Comparison of ENCODE assay signal across 9 cellular contexts in genomic region chr17:49434821-49435581, GRCh38. TPM values are rescaled to one million over a fixed set of nuclear protein-coding genes. Genes with fewer than 3 reads are reported as not detected.
DNase-seq lines count a peak whose midpoint lies in the region; ATAC-seq and TF ChIP-seq lines count a peak whose summit lies in the region.
"Had no signal": no experiment of that assay in that cellular context is flagged by ENCODE, and none has a peak within 500 bp of the region (broad histone marks: within the 10 kb centered on the region; RNA-seq: fewer than 3 reads in every experiment).

No MANE protein-coding gene starts in this region.

- no peak for DNase-seq in AG04450 (ENCODE audit: low read depth, low spot score)
- DNase-seq in NOMO-1 treated with DMSO at 0.1 percent for 48 hours (lab: John Stamatoyannopoulos, UW; ENCODE audit: unreplicated experiment): peak; percentile 5
- peak; percentile 12 for DNase-seq in activated T-helper 1 cell treated with anti-CD3 and anti-CD28 coated beads, Interleukin-12 subunit alpha, Interleukin-12 subunit beta, Interleukin-2, Interleukin-4 antibody, amounts not matched to agents 30 ng/mL and 10 ng/mL and 1 ng/mL, durations not matched to agents 14 hours and 24 hours and 36 hours (ENCODE audit: low spot score)
- DNase-seq in retina: peak; percentile 67

- POLR2A ChIA-PET in AG04450 (lab: Yijun Ruan, JAX): no interaction called here

- ATAC-seq in gastroesophageal sphincter: peak; percentile 43
- no peak for ATAC-seq in HG02642 (IDR thresholded peaks at IDR 0.05; ENCODE audit: poor library complexity, unreplicated experiment)
- ATAC-seq in GM19395 (IDR thresholded peaks at IDR 0.05; ENCODE audit: unreplicated experiment): no peak

- H3K27ac ChIP-seq in AG04450 (ENCODE audit: low read depth, low read length): no peak overlapping the region
- H3K27ac ChIP-seq in gastroesophageal sphincter: no peak overlapping the region

- H3K27me3 ChIP-seq in AG04450 (ENCODE audit: control insufficient read depth, insufficient read depth, low read length) (peaks cover 41% of the 10 kb centered on the region), gastroesophageal sphincter (peaks cover 25% of the 10 kb centered on the region)

- TF ChIP-seq POLR2A in gastroesophageal sphincter (IDR thresholded peaks at IDR 0.05): no peak

- no peaks in the 10 kb centered on the region for H3K36me3 ChIP-seq in gastroesophageal sphincter

- intact Hi-C loops in activated T-helper 1 cell treated with anti-CD3 and anti-CD28 coated beads, Interleukin-12 subunit alpha, Interleukin-12 subunit beta, Interleukin-2, Interleukin-4 antibody, amounts not matched to agents 30 ng/mL and 10 ng/mL and 1 ng/mL, durations not matched to agents 14 hours and 24 hours and 36 hours (cut with micrococcal nuclease): loop anchor here (1.0 kb wide), 1 partner anchor 121 kb away; no protein-coding TSS in a partner anchor

- CTCF ChIA-PET in AG04450 (lab: Charles Lee): interaction anchor here (0.7 to 6.8 kb wide), 7 partner anchors 9 to 268 kb away, joined by 3 to 119 read pairs (median 5); no protein-coding TSS in a partner anchor

- H3K4me1 ChIP-seq in gastroesophageal sphincter: no peaks in the 10 kb centered on the region

- H3K27ac Mint-ChIP-seq in activated T-helper 1 cell treated with anti-CD3 and anti-CD28 coated beads, Interleukin-12 subunit alpha, Interleukin-12 subunit beta, Interleukin-2, Interleukin-4 antibody, amounts not matched to agents 30 ng/mL and 10 ng/mL and 1 ng/mL, durations not matched to agents 14 hours and 24 hours and 36 hours: no peak overlapping the region
- H3K27ac Mint-ChIP-seq: natural killer cell treated with Interleukin-12 subunit alpha and Interleukin-12 subunit beta and Interleukin-15 and Interleukin-18, amount 100 ng/mL, for 72 hours had no signal

- no peaks in the 10 kb centered on the region for H3K36me3 Mint-ChIP-seq in activated T-helper 1 cell treated with anti-CD3 and anti-CD28 coated beads, Interleukin-12 subunit alpha, Interleukin-12 subunit beta, Interleukin-2, Interleukin-4 antibody, amounts not matched to agents 30 ng/mL and 10 ng/mL and 1 ng/mL, durations not matched to agents 14 hours and 24 hours and 36 hours (ENCODE audit: low read depth)
- H3K36me3 Mint-ChIP-seq: natural killer cell treated with Interleukin-12 subunit alpha and Interleukin-12 subunit beta and Interleukin-15 and Interleukin-18, amount 100 ng/mL, for 72 hours had no signal

- H3K4me1 Mint-ChIP-seq in activated T-helper 1 cell treated with anti-CD3 and anti-CD28 coated beads, Interleukin-12 subunit alpha, Interleukin-12 subunit beta, Interleukin-2, Interleukin-4 antibody, amounts not matched to agents 30 ng/mL and 10 ng/mL and 1 ng/mL, durations not matched to agents 14 hours and 24 hours and 36 hours (ENCODE audit: low read depth): no peaks in the 10 kb centered on the region

- H3K4me3 Mint-ChIP-seq in activated T-helper 1 cell treated with anti-CD3 and anti-CD28 coated beads, Interleukin-12 subunit alpha, Interleukin-12 subunit beta, Interleukin-2, Interleukin-4 antibody, amounts not matched to agents 30 ng/mL and 10 ng/mL and 1 ng/mL, durations not matched to agents 14 hours and 24 hours and 36 hours: no peak overlapping the region
- H3K4me3 Mint-ChIP-seq: natural killer cell treated with Interleukin-12 subunit alpha and Interleukin-12 subunit beta and Interleukin-15 and Interleukin-18, amount 100 ng/mL, for 72 hours had no signal

- H3K4me3 ChIP-seq in AG04450 (ENCODE audit: low read depth, low read length) (no peak overlapping the region), gastroesophageal sphincter (no peak overlapping the region)

- no peak for TF ChIP-seq EP300 in gastroesophageal sphincter (IDR thresholded peaks at IDR 0.05)

- H3K9me3 Mint-ChIP-seq in activated T-helper 1 cell treated with anti-CD3 and anti-CD28 coated beads, Interleukin-12 subunit alpha, Interleukin-12 subunit beta, Interleukin-2, Interleukin-4 antibody, amounts not matched to agents 30 ng/mL and 10 ng/mL and 1 ng/mL, durations not matched to agents 14 hours and 24 hours and 36 hours: no peaks in the 10 kb centered on the region
- H3K9me3 Mint-ChIP-seq: natural killer cell treated with Interleukin-12 subunit alpha and Interleukin-12 subunit beta and Interleukin-15 and Interleukin-18, amount 100 ng/mL, for 72 hours had no signal

- 40 to 83% methylated on average over 3 to 4 of the region's 12 CpGs for WGBS in gastroesophageal sphincter (ENCODE audit: low coverage in 1 of 2), 2 donors

- TF ChIP-seq CTCF in AG04450 (IDR thresholded peaks at IDR 0.05; ENCODE audit: low read depth, low read length) (peak; percentile 70), GM12873 (IDR thresholded peaks at IDR 0.05; ENCODE audit: insufficient read depth, low read depth, low read length, missing control alignments) (peak; percentile 81), gastroesophageal sphincter (IDR thresholded peaks at IDR 0.05) (peak in 3 of 4 experiments; percentile 61 to 84 (median 61))

- peaks cover 36% of the 10 kb centered on the region for H3K27me3 Mint-ChIP-seq in activated T-helper 1 cell treated with anti-CD3 and anti-CD28 coated beads, Interleukin-12 subunit alpha, Interleukin-12 subunit beta, Interleukin-2, Interleukin-4 antibody, amounts not matched to agents 30 ng/mL and 10 ng/mL and 1 ng/mL, durations not matched to agents 14 hours and 24 hours and 36 hours (ENCODE audit: insufficient read depth)

- H3K9me3 ChIP-seq in AG04450 (ENCODE audit: control insufficient read depth, insufficient read depth, low read length) (no peaks in the 10 kb centered on the region), gastroesophageal sphincter (no peaks in the 10 kb centered on the region)

RNA-seq across cellular contexts. Expression of gene PHB1, which starts 20.3 kb away (rescaled TPM):
- 228 and 263 TPM in 2 replicates for polyA plus RNA-seq in AG04450 (2011; rRNA removed)
- polyA minus RNA-seq in AG04450 (2011; rRNA and poly(A)+ RNA removed): 226 and 234 TPM in 2 replicates
- total RNA-seq in activated T-helper 1 cell treated with anti-CD3 and anti-CD28 coated beads, Interleukin-12 subunit alpha, Interleukin-12 subunit beta, Interleukin-2, Interleukin-4 antibody, amounts not matched to agents 30 ng/mL and 10 ng/mL and 1 ng/mL, durations not matched to agents 14 hours and 24 hours and 36 hours: 395 and 401 TPM in 2 replicates
- 100 to 1,000 TPM in 3 of 4 donors, 10 to 100 TPM in 1; 98.7 to 108 (median 102) TPM for total RNA-seq in gastroesophageal sphincter
